In the genomic region with DNA sequence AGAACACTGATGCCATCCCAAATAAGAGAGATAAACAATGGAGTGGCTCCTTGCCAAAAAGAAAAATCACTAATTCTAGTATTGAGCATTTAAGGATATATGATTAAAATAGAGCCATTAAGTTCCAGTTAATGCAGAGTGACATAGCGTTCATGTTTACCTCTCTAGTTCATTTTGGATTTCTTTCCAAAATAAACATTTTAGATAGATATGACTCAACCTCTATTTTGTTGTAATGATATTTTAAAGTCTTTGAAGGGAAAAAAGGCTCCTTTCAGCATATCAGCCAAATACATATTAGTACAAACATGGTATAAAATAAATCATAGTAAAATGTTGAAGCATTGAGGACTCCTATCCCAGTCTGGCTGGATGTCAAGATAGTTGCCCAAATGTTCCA, we compare ENCODE assay signal across 24 cellular contexts. TPM values are rescaled to one million over a fixed set of nuclear protein-coding genes. Genes with fewer than 3 reads are reported as not detected.
DNase-seq lines count a peak whose midpoint lies in the region; TF ChIP-seq lines count a peak whose summit lies in the region.
"Had no signal": no experiment of that assay in that cellular context is flagged by ENCODE, and none has a peak within 500 bp of the region (broad histone marks: within the 10 kb centered on the region; RNA-seq: fewer than 3 reads in every experiment).

No MANE protein-coding gene starts in this region.

- no peak for TF ChIP-seq RAD21 in SK-N-SH (IDR thresholded peaks at IDR 0.05; ENCODE audit: low read length)

- H3F3A ChIP-seq in SK-N-SH (replicated peaks; ENCODE audit: insufficient read depth), result peaks cover 8% of the 10 kb centered on the region

- DNase-seq in EH (ENCODE audit: low read depth), result peak; percentile 13
- no peak for DNase-seq in SK-N-SH
- DNase-seq in choroid plexus epithelial cell (ENCODE audit: low read depth), result peak; percentile 26
- peak; percentile 12 to 24 for DNase-seq in foreskin fibroblast
- DNase-seq in kidney tubule cell (ENCODE audit: low spot score), result no peak
- DNase-seq in DMS53 (lab: John Stamatoyannopoulos, UW), result no peak
- DNase-seq in NCI-H2081 (lab: John Stamatoyannopoulos, UW), result no peak
- DNase-seq in OCI-M2 (lab: John Stamatoyannopoulos, UW; ENCODE audit: unreplicated experiment), result no peak
- DNase-seq: AML-193; C1 segment of cervical spinal cord; Calu3; CD8-positive, alpha-beta T cell; DMS153; GDM1; GOT3; HCEC 1CT; MV-4-11; NCI-H1105 treated with DMSO at 0.1 percent for 48 hours; NCI-H1694; NCI-H2081 treated with DMSO at 0.1 percent for 48 hours; NCI-H2171 treated with DMSO at 0.1 percent for 48 hours; NCI-H446; NCI-H526 had no signal

- H3K27me3 ChIP-seq in SK-N-SH (ENCODE audit: insufficient read depth), result no peaks in the 10 kb centered on the region

- TF ChIP-seq CTCF in SK-N-SH (IDR thresholded peaks at IDR 0.05) (no peak), choroid plexus epithelial cell (conservative IDR thresholded peaks at IDR 0.05; ENCODE audit: low read depth, low read length) (no peak), foreskin fibroblast (IDR thresholded peaks at IDR 0.05; ENCODE audit: low read depth, low read length) (no peak)

- POLR2A ChIA-PET in SK-N-SH (lab: Yijun Ruan, JAX), result no interaction called here

- H2AFZ ChIP-seq in SK-N-SH (ENCODE audit: low read depth), result no peak overlapping the region

- H3K4me2 ChIP-seq in SK-N-SH, result no peak overlapping the region
- H3K4me2 ChIP-seq: KMS-11 had no signal

- H3K9me3 ChIP-seq in SK-N-SH, result no peaks in the 10 kb centered on the region

- WGBS in SK-N-SH (ENCODE audit: low lambda C conversion rate), result 52% methylated on average over 1 of the region's 1 CpG

- H3K4me1 ChIP-seq in SK-N-SH (ENCODE audit: control insufficient read depth in 1 of 2, insufficient read depth in 2 of 2, low read depth in 1 of 2, low read length in 1 of 2), result no peaks in the 10 kb centered on the region; a peak in 1 of 4 replicates

- H3K4me3 ChIP-seq in SK-N-SH (ENCODE audit: low read depth in 2 of 2, low read length in 1 of 2), result no peak overlapping the region
- no peak overlapping the region for H3K4me3 ChIP-seq in choroid plexus epithelial cell (ENCODE audit: low read depth, low read length)
- no peak overlapping the region for H3K4me3 ChIP-seq in foreskin fibroblast (ENCODE audit: low read depth in 1 of 2, low read length in 2 of 2)

- no peaks in the 10 kb centered on the region for H3K79me2 ChIP-seq in SK-N-SH (ENCODE audit: insufficient read depth)

- CTCF ChIA-PET in SK-N-SH (lab: Yijun Ruan, JAX), result interaction anchor here (0.7 to 3.1 kb wide), 3 partner anchors 159 to 293 kb away, joined by 3 to 17 read pairs (median 12); a partner anchor contains a TSS

- H3K9ac ChIP-seq in SK-N-SH, result no peak overlapping the region
- H3K9ac ChIP-seq: KMS-11 had no signal

- peak overlapping the region in 1 of 2 experiments; percentile 20; a peak in 1 of 4 replicates for H3K27ac ChIP-seq in SK-N-SH (ENCODE audit: low read depth in 2 of 2, low read length in 1 of 2)
- H3K27ac ChIP-seq: KMS-11 had no signal

- H4K20me1 ChIP-seq in SK-N-SH (ENCODE audit: insufficient read depth), result no peaks in the 10 kb centered on the region

- H3K9me2 ChIP-seq in SK-N-SH, result no peaks in the 10 kb centered on the region

- peaks cover 0 to 7% of the 10 kb centered on the region in 2 experiments for H3K36me3 ChIP-seq in SK-N-SH (replicated peaks in 1 of 2; ENCODE audit: control insufficient read depth in 1 of 2, insufficient read depth in 2 of 2, low read length in 1 of 2)

- TF ChIP-seq EP300 in SK-N-SH (IDR thresholded peaks at IDR 0.05; ENCODE audit: borderline replicate concordance in 1 of 2, low read depth in 1 of 2, low read length in 1 of 2), result no peak

TF ChIP-seq in SK-N-SH, 30 proteins besides CTCF, POLR2A, EP300 and RAD21:
- TF ChIP-seq, protein P1, sequence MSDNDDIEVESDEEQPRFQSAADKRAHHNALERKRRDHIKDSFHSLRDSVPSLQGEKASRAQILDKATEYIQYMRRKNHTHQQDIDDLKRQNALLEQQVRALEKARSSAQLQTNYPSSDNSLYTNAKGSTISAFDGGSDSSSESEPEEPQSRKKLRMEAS (IDR thresholded peaks at IDR 0.05; ENCODE audit: low read depth), result no peak
- TF ChIP-seq, protein P2, sequence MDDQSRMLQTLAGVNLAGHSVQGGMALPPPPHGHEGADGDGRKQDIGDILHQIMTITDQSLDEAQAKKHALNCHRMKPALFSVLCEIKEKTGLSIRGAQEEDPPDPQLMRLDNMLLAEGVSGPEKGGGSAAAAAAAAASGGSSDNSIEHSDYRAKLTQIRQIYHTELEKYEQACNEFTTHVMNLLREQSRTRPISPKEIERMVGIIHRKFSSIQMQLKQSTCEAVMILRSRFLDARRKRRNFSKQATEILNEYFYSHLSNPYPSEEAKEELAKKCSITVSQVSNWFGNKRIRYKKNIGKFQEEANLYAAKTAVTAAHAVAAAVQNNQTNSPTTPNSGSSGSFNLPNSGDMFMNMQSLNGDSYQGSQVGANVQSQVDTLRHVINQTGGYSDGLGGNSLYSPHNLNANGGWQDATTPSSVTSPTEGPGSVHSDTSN (IDR thresholded peaks at IDR 0.05), result peak; percentile 16; the same call in 1 of the 2 replicates

RNA-seq across cellular contexts. Expression of a gene that starts 33.4 kb away (rescaled TPM):
- polyA plus RNA-seq in SK-N-SH (2012; rRNA removed), result 3.4 and 5.8 TPM in 2 replicates
- polyA plus RNA-seq in SK-N-SH (2012; cell fraction: cytosol; rRNA removed), result 4.3 and 4.9 TPM in 2 replicates
- 6.1 and 12.4 TPM in 2 replicates for polyA plus RNA-seq in SK-N-SH (2012; cell fraction: nucleus; rRNA removed)

RNA-seq across cellular contexts. Expression of a gene that starts 33.5 kb away (rescaled TPM):
- 24.2 and 30.2 TPM in 2 replicates for polyA plus RNA-seq in SK-N-SH (2012; rRNA removed)
- polyA plus RNA-seq in SK-N-SH (2012; cell fraction: cytosol; rRNA removed), result 28.8 and 30.9 TPM in 2 replicates
- polyA plus RNA-seq in SK-N-SH (2012; cell fraction: nucleus; rRNA removed), result 23.1 and 46.3 TPM in 2 replicates

Comparison
In these comparisons a context has a peak if more than half of its experiments do, and no peak if none do; other contexts are left out.
1. DNase-seq: peak in EH (single experiment), choroid plexus epithelial cell (single experiment) and foreskin fibroblast (2 of 2); none in SK-N-SH (single experiment), kidney tubule cell (single experiment), DMS53 (single experiment), NCI-H2081 (0 of 2) and OCI-M2 (single experiment).